Comparison of ENCODE assay signal across 9 cellular contexts in genomic region chr20:25318471-25319240, GRCh38.
DNase-seq lines count a peak whose midpoint lies in the region; ATAC-seq lines count a peak whose summit lies in the region.
"Had no signal": no experiment of that assay in that cellular context is flagged by ENCODE, and none has a peak within 500 bp of the region (broad histone marks: within the 10 kb centered on the region; RNA-seq: fewer than 3 reads in every experiment).

No MANE protein-coding gene starts in this region.

- no peaks in the 10 kb centered on the region for H3K9me3 ChIP-seq in mesenchymal stem cell (ENCODE audit: control insufficient read depth, low read length)
- H3K9me3 ChIP-seq: uterus had no signal

- H3K36me3 ChIP-seq in mesenchymal stem cell (ENCODE audit: control insufficient read depth in 1 of 2, insufficient read depth in 2 of 2, low read depth in 1 of 2, low read length in 2 of 2): peaks cover 26 to 51% of the 10 kb centered on the region in 2 experiments
- H3K36me3 ChIP-seq: uterus had no signal

- no peak overlapping the region for H3K4me3 Mint-ChIP-seq in activated naive CD8-positive, alpha-beta T cell treated with anti-CD3 and anti-CD28 coated beads for 36 hours

- peaks cover 24% of the 10 kb centered on the region for H3K4me1 ChIP-seq in mesenchymal stem cell (ENCODE audit: control insufficient read depth, insufficient read depth, low read depth, low read length)
- H3K4me1 ChIP-seq: uterus had no signal

- H3K27me3 Mint-ChIP-seq in activated naive CD8-positive, alpha-beta T cell treated with anti-CD3 and anti-CD28 coated beads for 36 hours: no peaks in the 10 kb centered on the region

- H3K4me2 ChIP-seq in mesenchymal stem cell (ENCODE audit: low read length, poor library complexity, severe bottlenecking): no peak overlapping the region

- H3K27ac Mint-ChIP-seq in activated naive CD8-positive, alpha-beta T cell treated with anti-CD3 and anti-CD28 coated beads for 36 hours: no peak overlapping the region

- no peak overlapping the region for H2AK5ac ChIP-seq in mesenchymal stem cell (ENCODE audit: low read length, severe bottlenecking)

- no peak overlapping the region for H3K4me3 ChIP-seq in mesenchymal stem cell (ENCODE audit: insufficient read depth in 1 of 2, low read depth in 1 of 2, low read length in 2 of 2)
- H3K4me3 ChIP-seq: uterus had no signal

- no peak overlapping the region for H2AFZ ChIP-seq in mesenchymal stem cell (ENCODE audit: low read depth, low read length)

- H3K4ac ChIP-seq in mesenchymal stem cell (ENCODE audit: low read depth in 1 of 2, low read length in 2 of 2): no peak overlapping the region

- WGBS in mesenchymal stem cell: 95% methylated on average over 16 of the region's 16 CpGs

- no peaks in the 10 kb centered on the region for H3K9me3 Mint-ChIP-seq in activated naive CD8-positive, alpha-beta T cell treated with anti-CD3 and anti-CD28 coated beads for 36 hours

- no peak overlapping the region for H3K27ac ChIP-seq in mesenchymal stem cell (ENCODE audit: low read length, poor library complexity, severe bottlenecking)
- H3K27ac ChIP-seq: uterus had no signal

- H3K9ac ChIP-seq in mesenchymal stem cell (ENCODE audit: low read length): no peak overlapping the region

- peak overlapping the region; percentile 38 for H4K8ac ChIP-seq in mesenchymal stem cell (ENCODE audit: low read length)

- no peaks in the 10 kb centered on the region for H3K27me3 ChIP-seq in mesenchymal stem cell (ENCODE audit: control insufficient read depth in 1 of 2, insufficient read depth in 1 of 2, low read length in 2 of 2)
- H3K27me3 ChIP-seq: uterus had no signal

- no peak overlapping the region for H3K18ac ChIP-seq in mesenchymal stem cell (ENCODE audit: low read depth in 1 of 2, low read length in 2 of 2)

- H3K14ac ChIP-seq in mesenchymal stem cell (ENCODE audit: low read length in 2 of 2): no peak overlapping the region

- peaks cover 3% of the 10 kb centered on the region for H3K4me1 Mint-ChIP-seq in activated naive CD8-positive, alpha-beta T cell treated with anti-CD3 and anti-CD28 coated beads for 36 hours

- peak; percentile 99 for DNase-seq in MV-4-11 (lab: John Stamatoyannopoulos, UW)
- DNase-seq in mesenchymal stem cell: no peak
- DNase-seq in NCI-H774 (lab: John Stamatoyannopoulos, UW): no peak
- no peak for DNase-seq in G401 (ENCODE audit: low spot score)
- DNase-seq in activated naive CD8-positive, alpha-beta T cell treated with anti-CD3 and anti-CD28 coated beads for 36 hours: no peak
- DNase-seq in NCI-H187 treated with DMSO at 0.1 percent for 48 hours (lab: John Stamatoyannopoulos, UW): no peak

- peak; percentile 91 for ATAC-seq in GM18520 (IDR thresholded peaks at IDR 0.05; ENCODE audit: unreplicated experiment)
- peak; percentile 94 for ATAC-seq in GM21786 (IDR thresholded peaks at IDR 0.05; ENCODE audit: unreplicated experiment)

- peak overlapping the region; percentile 12 for H2BK15ac ChIP-seq in mesenchymal stem cell (ENCODE audit: low read depth, poor library complexity, severe bottlenecking)

- no peak overlapping the region for H2BK5ac ChIP-seq in mesenchymal stem cell (ENCODE audit: low read depth, low read length, poor library complexity, severe bottlenecking)

- H4K91ac ChIP-seq in mesenchymal stem cell (ENCODE audit: low read length): no peak overlapping the region

- H2BK120ac ChIP-seq in mesenchymal stem cell (ENCODE audit: low read depth, low read length): peak overlapping the region; percentile 1

- H2BK12ac ChIP-seq in mesenchymal stem cell (ENCODE audit: low read length in 2 of 2): no peak overlapping the region

- H3K36me3 Mint-ChIP-seq in activated naive CD8-positive, alpha-beta T cell treated with anti-CD3 and anti-CD28 coated beads for 36 hours: peaks cover 5% of the 10 kb centered on the region

- H3K79me1 ChIP-seq in mesenchymal stem cell (replicated peaks; ENCODE audit: low read length, poor library complexity, severe bottlenecking): peaks cover 48% of the 10 kb centered on the region

- in situ Hi-C loops in G401 (cut with HindIII; ENCODE audit: low sequenced_read_pairs): no loop called here

- no peak overlapping the region for H3K23ac ChIP-seq in mesenchymal stem cell (ENCODE audit: low read length in 2 of 2)
